ENCODE assay signal across 10 cellular contexts in genomic region chr10:122034149-122034756, GRCh38. TPM values are rescaled to one million over a fixed set of nuclear protein-coding genes. Genes with fewer than 3 reads are reported as not detected.
DNase-seq lines count a peak whose midpoint lies in the region; ATAC-seq, FAIRE-seq and TF ChIP-seq lines count a peak whose summit lies in the region.
"Had no signal": no experiment of that assay in that cellular context is flagged by ENCODE, and none has a peak within 500 bp of the region (broad histone marks: within the 10 kb centered on the region; RNA-seq: fewer than 3 reads in every experiment).

No MANE protein-coding gene starts in this region.

- TF ChIP-seq POLR2A in K562 (conservative IDR thresholded peaks at IDR 0.05) (no peak), body of pancreas (IDR thresholded peaks at IDR 0.05) (no peak)

- no peak for FAIRE-seq in K562 (lab: Jason Lieb, UNC)

- no peaks in the 10 kb centered on the region for H3K36me3 ChIP-seq in K562 (ENCODE audit: control insufficient read depth, insufficient read depth, low read length)
- no peaks in the 10 kb centered on the region for H3K36me3 ChIP-seq in body of pancreas (replicated peaks in 1 of 2; ENCODE audit: insufficient read depth in 1 of 2, low read depth in 2 of 2)

- POLR2A ChIA-PET in K562 (lab: Yijun Ruan, JAX), result no interaction called here

- H3K36me3 Mint-ChIP-seq in natural killer cell, result no peaks in the 10 kb centered on the region
- H3K36me3 Mint-ChIP-seq: activated CD8-positive, alpha-beta memory T cell treated with anti-CD3 and anti-CD28 coated beads, Interleukin-2, amount 10 ng/mL, durations not matched to agents 7 days and 5 days; activated naive CD8-positive, alpha-beta T cell treated with anti-CD3 and anti-CD28 coated beads, Interleukin-2, amount 10 ng/mL, durations not matched to agents 7 days and 5 days had no signal

- H3K4me1 ChIP-seq in K562 (replicated peaks in 1 of 2; ENCODE audit: control insufficient read depth in 2 of 2, insufficient read depth in 2 of 2, low read length in 2 of 2) (no peaks in the 10 kb centered on the region), body of pancreas (no peaks in the 10 kb centered on the region)

- CTCF ChIA-PET in K562 (lab: Yijun Ruan, JAX; ENCODE audit: low intra/inter-chr PET ratio), result no interaction called here

- no peak overlapping the region for H3K4me3 Mint-ChIP-seq in natural killer cell
- H3K4me3 Mint-ChIP-seq: activated CD8-positive, alpha-beta memory T cell treated with anti-CD3 and anti-CD28 coated beads, Interleukin-2, amount 10 ng/mL, durations not matched to agents 7 days and 5 days; activated naive CD8-positive, alpha-beta T cell treated with anti-CD3 and anti-CD28 coated beads, Interleukin-2, amount 10 ng/mL, durations not matched to agents 7 days and 5 days had no signal

- TF ChIP-seq CTCF in K562 (IDR thresholded peaks at IDR 0.05 in 2 of 3, conservative IDR thresholded peaks at IDR 0.05 in 1 of 3; ENCODE audit: insufficient read depth in 2 of 3, low read depth in 1 of 3, low read length in 3 of 3) (no peak), body of pancreas (IDR thresholded peaks at IDR 0.05) (no peak), natural killer cell (IDR thresholded peaks at IDR 0.05) (no peak)

- no peak overlapping the region for H3K4me3 ChIP-seq in K562
- no peak overlapping the region for H3K4me3 ChIP-seq in body of pancreas

- TF ChIP-seq EP300 in K562 (IDR thresholded peaks at IDR 0.05; ENCODE audit: low read length), result no peak

- H2AFZ ChIP-seq in K562 (ENCODE audit: low read depth, low read length), result no peak overlapping the region

- H3K9ac ChIP-seq in K562 (ENCODE audit: insufficient read depth in 1 of 2, low read depth in 2 of 2, low read length in 2 of 2), result no peak overlapping the region

- BruUV-seq in K562 (replicated peaks; lab: Mats Ljungman, UMichigan), result no TSS peak

- H3K27ac ChIP-seq in K562 (ENCODE audit: extremely low read depth, low read depth, low read length), result no peak overlapping the region
- H3K27ac ChIP-seq in body of pancreas, result no peak overlapping the region

- DNase-seq in DMS53 (lab: John Stamatoyannopoulos, UW) (peak; percentile 67), HT1080 (ENCODE audit: low read depth) (peak; percentile 75), K562 (ENCODE audit: extremely low read depth in 1 of 4, low spot score in 3 of 4) (no peak), left colon (no peak), body of pancreas (no peak), natural killer cell (no peak), iPS-NIHi11 (ENCODE audit: low spot score) (no peak)
- DNase-seq: activated CD8-positive, alpha-beta memory T cell treated with anti-CD3 and anti-CD28 coated beads, Interleukin-2, amount 10 ng/mL, durations not matched to agents 7 days and 5 days; activated naive CD8-positive, alpha-beta T cell treated with anti-CD3 and anti-CD28 coated beads, Interleukin-2, amount 10 ng/mL, durations not matched to agents 7 days and 5 days had no signal

- H3K9me1 ChIP-seq in K562 (ENCODE audit: control insufficient read depth, insufficient read depth, low read length), result no peaks in the 10 kb centered on the region

- ATAC-seq in K562, result no peak
- ATAC-seq in left colon, result peak; percentile 73
- ATAC-seq in body of pancreas, result no peak
- no peak for ATAC-seq in HG02970 (IDR thresholded peaks at IDR 0.05; ENCODE audit: low FRiP score, unreplicated experiment)
- no peak for ATAC-seq in natural killer cell
- ATAC-seq: activated CD8-positive, alpha-beta memory T cell treated with anti-CD3 and anti-CD28 coated beads, Interleukin-2, amount 10 ng/mL, durations not matched to agents 7 days and 5 days had no signal

- no peaks in the 10 kb centered on the region for H3K4me1 Mint-ChIP-seq in natural killer cell
- H3K4me1 Mint-ChIP-seq: activated CD8-positive, alpha-beta memory T cell treated with anti-CD3 and anti-CD28 coated beads, Interleukin-2, amount 10 ng/mL, durations not matched to agents 7 days and 5 days; activated naive CD8-positive, alpha-beta T cell treated with anti-CD3 and anti-CD28 coated beads, Interleukin-2, amount 10 ng/mL, durations not matched to agents 7 days and 5 days had no signal

- intact Hi-C loops in K562 (cut with micrococcal nuclease), result no loop called here
- intact Hi-C loops in left colon (cut with DNase I, micrococcal nuclease), result no loop called here
- intact Hi-C loops in body of pancreas (cut with DNase I), result no loop called here
- intact Hi-C loops in natural killer cell (cut with micrococcal nuclease), result no loop called here

- H3K9me3 ChIP-seq in K562 (replicated peaks; ENCODE audit: control insufficient read depth, insufficient read depth, low read depth, low read length), result no peaks in the 10 kb centered on the region
- no peaks in the 10 kb centered on the region for H3K9me3 ChIP-seq in body of pancreas

- H3K27ac Mint-ChIP-seq in natural killer cell, result no peak overlapping the region
- H3K27ac Mint-ChIP-seq: activated CD8-positive, alpha-beta memory T cell treated with anti-CD3 and anti-CD28 coated beads, Interleukin-2, amount 10 ng/mL, durations not matched to agents 7 days and 5 days; activated naive CD8-positive, alpha-beta T cell treated with anti-CD3 and anti-CD28 coated beads, Interleukin-2, amount 10 ng/mL, durations not matched to agents 7 days and 5 days had no signal

- TF ChIP-seq RAD21 in K562 (CRISPR knock-in tag; conservative IDR thresholded peaks at IDR 0.05 in 1 of 2, IDR thresholded peaks at IDR 0.05 in 1 of 2), result no peak

- peaks cover 0 to 23% of the 10 kb centered on the region in 2 experiments; a peak in 2 of 5 replicates for H3K27me3 ChIP-seq in K562 (ENCODE audit: control insufficient read depth in 2 of 2, insufficient read depth in 2 of 2, low read length in 2 of 2)
- H3K27me3 ChIP-seq in body of pancreas, result no peaks in the 10 kb centered on the region

- WGBS in K562 (ENCODE audit: insufficient coverage, low coverage, missing lambda C conversion rate), result 0% methylated on average over 2 of the region's 6 CpGs
- WGBS in body of pancreas, 2 donors, result 63 to 72% methylated on average over 6 of the region's 6 CpGs

- H3K27me3 Mint-ChIP-seq in natural killer cell (ENCODE audit: low read depth in 2 of 2), result peaks cover 8 to 11% of the 10 kb centered on the region in 2 donors
- H3K27me3 Mint-ChIP-seq: activated CD8-positive, alpha-beta memory T cell treated with anti-CD3 and anti-CD28 coated beads, Interleukin-2, amount 10 ng/mL, durations not matched to agents 7 days and 5 days had no signal

- no peaks in the 10 kb centered on the region for H4K20me1 ChIP-seq in K562 (replicated peaks; ENCODE audit: control insufficient read depth, insufficient read depth, low read length)

- no peak overlapping the region for H3K4me2 ChIP-seq in K562 (ENCODE audit: insufficient read depth, low read length)

- no peaks in the 10 kb centered on the region for H3K9me3 Mint-ChIP-seq in natural killer cell
- H3K9me3 Mint-ChIP-seq: activated naive CD8-positive, alpha-beta T cell treated with anti-CD3 and anti-CD28 coated beads, Interleukin-2, amount 10 ng/mL, durations not matched to agents 7 days and 5 days had no signal

- in situ Hi-C loops in K562 (cut with MboI), result no loop called here

- H3K79me2 ChIP-seq in K562 (ENCODE audit: control insufficient read depth, insufficient read depth, low read length), result no peaks in the 10 kb centered on the region

RNA-seq across cellular contexts. Expression of gene TACC2, which starts 45.3 kb away (rescaled TPM):
- 13.3 and 20.3 TPM in 2 replicates for total RNA-seq in HT1080 (2014; rRNA removed; shearing (Covaris generic))
- polyA plus RNA-seq in HT1080 (2015; cell fraction: cytosol; rRNA removed), result 21.1 and 27.4 TPM in 2 replicates
- polyA plus RNA-seq in HT1080 (2015; cell fraction: nucleus; rRNA removed), result 23.7 and 28.0 TPM in 2 replicates
- not detected in 2 replicates for total RNA-seq in K562 (2011; cell fraction: chromatin; rRNA removed; ENCODE audit: low replicate concordance)
- total RNA-seq in K562 (2011; cell fraction: nucleolus; rRNA removed), result not detected in 2 replicates
- total RNA-seq in K562 (2011; cell fraction: nucleoplasm; rRNA removed), result not detected in 2 replicates
- under 0.01 TPM in 1 of 2 replicates, not detected in the other for total RNA-seq in K562 (2014; rRNA removed)
- total RNA-seq in K562 (2014; rRNA removed; fragmentation: Illumina TruSeq; extraction: Trizol), result not detected in 2 replicates
- total RNA-seq in K562 (2015; rRNA removed; fragmentation: Illumina TruSeq; extraction: Trizol), result not detected in 2 replicates
- 0.22 and 0.35 TPM in 2 replicates for total RNA-seq in K562 (2021)
- polyA plus RNA-seq in K562 (2011; rRNA removed), result not detected in 2 replicates
- polyA plus RNA-seq in K562 (2011; cell fraction: cytosol; rRNA removed), result 0.22 TPM in 1 of 2 replicates, not detected in the other
- polyA plus RNA-seq in K562 (2011; cell fraction: nucleus; rRNA removed), result 0.17 TPM in 1 of 2 replicates, not detected in the other
- polyA plus RNA-seq in K562 (2012), result 0.08 and 0.21 TPM in 2 replicates
- 0.08 TPM in 1 of 2 replicates, not detected in the other for polyA plus RNA-seq in K562 (2014; fragmentation: Illumina TruSeq; extraction: Trizol)
- under 1 TPM in 1 of 2 experiments, not detected in 1; 0.03 TPM for polyA plus RNA-seq in K562 (2014; fragmentation: Nextera tagmentation; extraction: Ambion mirVana)
- polyA plus RNA-seq in K562 (2014; rRNA removed), result not detected in 2 replicates
- not detected in 2 replicates for polyA minus RNA-seq in K562 (2011; rRNA and poly(A)+ RNA removed)
- polyA minus RNA-seq in K562 (2011; cell fraction: cytosol; rRNA and poly(A)+ RNA removed), result not detected in 2 replicates
- not detected in 2 replicates for polyA minus RNA-seq in K562 (2011; cell fraction: nucleus; rRNA and poly(A)+ RNA removed)
- 100 to 1,000 TPM; 107 to 113 TPM for total RNA-seq in left colon
- total RNA-seq in body of pancreas, result 10 to 100 TPM; 29.0 to 38.7 TPM
- total RNA-seq in natural killer cell, result not detected
- total RNA-seq: activated CD8-positive, alpha-beta memory T cell treated with anti-CD3 and anti-CD28 coated beads, Interleukin-2, amount 10 ng/mL, durations not matched to agents 7 days and 5 days; activated naive CD8-positive, alpha-beta T cell treated with anti-CD3 and anti-CD28 coated beads, Interleukin-2, amount 10 ng/mL, durations not matched to agents 7 days and 5 days had no signal

RNA-seq across cellular contexts. Expression of gene NSMCE4A, which starts 59.2 kb away (rescaled TPM):
- total RNA-seq in HT1080 (2014; rRNA removed; shearing (Covaris generic)), result 75.6 and 78.4 TPM in 2 replicates
- 71.9 and 76.3 TPM in 2 replicates for polyA plus RNA-seq in HT1080 (2015; cell fraction: cytosol; rRNA removed)
- 175 and 184 TPM in 2 replicates for polyA plus RNA-seq in HT1080 (2015; cell fraction: nucleus; rRNA removed)
- 57.0 and 100 TPM in 2 replicates for total RNA-seq in K562 (2011; cell fraction: chromatin; rRNA removed; ENCODE audit: low replicate concordance)
- 39.5 and 44.2 TPM in 2 replicates for total RNA-seq in K562 (2011; cell fraction: nucleolus; rRNA removed)
- 54.5 and 59.5 TPM in 2 replicates for total RNA-seq in K562 (2011; cell fraction: nucleoplasm; rRNA removed)
- 46.4 and 50.8 TPM in 2 replicates for total RNA-seq in K562 (2014; rRNA removed)
- total RNA-seq in K562 (2014; rRNA removed; fragmentation: Illumina TruSeq; extraction: Trizol), result 45.7 and 48.1 TPM in 2 replicates
- 42.8 and 46.4 TPM in 2 replicates for total RNA-seq in K562 (2015; rRNA removed; fragmentation: Illumina TruSeq; extraction: Trizol)
- 39.4 and 41.1 TPM in 2 replicates for total RNA-seq in K562 (2021)
- polyA plus RNA-seq in K562 (2011; rRNA removed), result 48.4 and 65.6 TPM in 2 replicates
- 20.1 and 35.3 TPM in 2 replicates for polyA plus RNA-seq in K562 (2011; cell fraction: cytosol; rRNA removed)
- polyA plus RNA-seq in K562 (2011; cell fraction: nucleus; rRNA removed), result 64.8 and 94.7 TPM in 2 replicates
- polyA plus RNA-seq in K562 (2012), result 30.7 and 34.3 TPM in 2 replicates
- polyA plus RNA-seq in K562 (2014; fragmentation: Illumina TruSeq; extraction: Trizol), result 46.8 and 48.6 TPM in 2 replicates
- polyA plus RNA-seq in K562 (2014; fragmentation: Nextera tagmentation; extraction: Ambion mirVana), result 10 to 100 TPM in 1 of 2 experiments, 1 to 10 TPM in 1; 8.4 to 12.3 TPM
- 78.6 and 88.5 TPM in 2 replicates for polyA plus RNA-seq in K562 (2014; rRNA removed)
- 23.9 and 24.6 TPM in 2 replicates for polyA minus RNA-seq in K562 (2011; rRNA and poly(A)+ RNA removed)
- polyA minus RNA-seq in K562 (2011; cell fraction: cytosol; rRNA and poly(A)+ RNA removed), result 10.6 and 13.2 TPM in 2 replicates
- polyA minus RNA-seq in K562 (2011; cell fraction: nucleus; rRNA and poly(A)+ RNA removed), result 17.5 and 23.3 TPM in 2 replicates
- total RNA-seq in left colon, result 10 to 100 TPM; 51.6 to 61.7 TPM
- total RNA-seq in body of pancreas, result 10 to 100 TPM; 68.9 to 70.8 TPM
- total RNA-seq in natural killer cell, result 10 to 100 TPM; 47.8 to 60.3 (median 47.9) TPM

Comparison
In these comparisons a context has a peak if more than half of its experiments do, and no peak if none do; other contexts are left out.
1. DNase-seq: peak in DMS53 (single experiment) and HT1080 (single experiment); none in K562 (0 of 4), left colon (0 of 2), body of pancreas (0 of 4), natural killer cell (single experiment) and iPS-NIHi11 (single experiment).
2. RNA of gene TACC2, which starts 45.3 kb away (total RNA-seq): 107 to 113 TPM in left colon, 29.0 to 38.7 TPM in body of pancreas and 13.3 to 20.3 TPM in HT1080; under 0.01 to 0.35 TPM in K562 and not detected in natural killer cell; every median in the first group is over 10 times any median in the second.